2 cellular contexts compared by ENCODE assay signal in the genomic region with DNA sequence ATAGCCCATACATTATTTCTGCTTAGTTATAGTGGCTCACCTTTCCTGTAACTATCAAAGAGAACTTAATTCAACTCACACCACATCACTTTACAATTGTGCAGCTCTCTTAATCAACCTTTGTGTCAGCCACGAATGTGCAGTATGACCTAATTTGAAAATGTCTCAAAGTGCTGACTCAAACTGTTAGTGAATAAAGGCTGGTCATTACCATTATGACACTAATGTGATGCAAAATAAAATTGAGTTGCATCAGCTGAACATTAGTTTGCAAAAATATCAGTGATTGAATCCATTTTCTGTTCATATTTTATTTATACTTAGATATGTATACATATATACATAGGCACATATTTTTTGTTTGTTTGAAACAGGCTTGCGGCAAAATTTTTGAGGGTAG.
A peak's percentile ranks its signal among the peaks of the same experiment; 100 is the strongest.
TF ChIP-seq lines count a peak whose summit lies in the region.

No MANE protein-coding gene starts in this region.

TF ChIP-seq in HepG2, 621 proteins besides CTCF, POLR2A, EP300 and RAD21 (continued from another document):
- TF ChIP-seq, protein P1, sequence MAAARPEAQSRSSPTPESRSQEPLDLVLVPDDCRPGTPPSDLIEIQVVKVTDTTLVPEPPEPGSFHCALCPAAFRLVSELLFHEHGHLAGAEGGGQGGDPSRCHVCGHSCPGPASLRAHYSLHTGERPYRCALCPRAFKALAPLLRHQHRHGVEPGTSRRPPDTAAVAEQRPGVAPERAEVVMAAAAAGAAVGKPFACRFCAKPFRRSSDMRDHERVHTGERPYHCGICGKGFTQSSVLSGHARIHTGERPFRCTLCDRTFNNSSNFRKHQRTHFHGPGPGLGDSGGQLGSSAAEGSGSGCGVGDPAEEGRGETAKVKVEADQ (CRISPR knock-in tag; IDR thresholded peaks at IDR 0.05; ENCODE audit: borderline replicate concordance), result no peak
- TF ChIP-seq ZNF75D (CRISPR knock-in tag; IDR thresholded peaks at IDR 0.05; ENCODE audit: borderline replicate concordance), result no peak
- TF ChIP-seq ZFP36L2 (CRISPR knock-in tag; IDR thresholded peaks at IDR 0.05), result no peak
- TF ChIP-seq MAFK (conservative IDR thresholded peaks at IDR 0.05 in 1 of 2, IDR thresholded peaks at IDR 0.05 in 1 of 2; ENCODE audit: low read length in 2 of 2), result peak; percentile 40 to 58; a peak in 2 of 4 replicates
- TF ChIP-seq HMG20A (CRISPR knock-in tag; IDR thresholded peaks at IDR 0.05; ENCODE audit: borderline replicate concordance), result no peak
- TF ChIP-seq ZNF333 (CRISPR knock-in tag; IDR thresholded peaks at IDR 0.05; ENCODE audit: borderline replicate concordance), result no peak
- TF ChIP-seq HES4 (CRISPR knock-in tag; IDR thresholded peaks at IDR 0.05; ENCODE audit: borderline replicate concordance), result no peak
- TF ChIP-seq MAFF (IDR thresholded peaks at IDR 0.05; ENCODE audit: low read depth, low read length), result peak; percentile 19; the same call in 1 of the 2 replicates

TF ChIP-seq in K562, 482 proteins besides CTCF, POLR2A, EP300 and RAD21 (continues in another document):
- TF ChIP-seq, protein P2, sequence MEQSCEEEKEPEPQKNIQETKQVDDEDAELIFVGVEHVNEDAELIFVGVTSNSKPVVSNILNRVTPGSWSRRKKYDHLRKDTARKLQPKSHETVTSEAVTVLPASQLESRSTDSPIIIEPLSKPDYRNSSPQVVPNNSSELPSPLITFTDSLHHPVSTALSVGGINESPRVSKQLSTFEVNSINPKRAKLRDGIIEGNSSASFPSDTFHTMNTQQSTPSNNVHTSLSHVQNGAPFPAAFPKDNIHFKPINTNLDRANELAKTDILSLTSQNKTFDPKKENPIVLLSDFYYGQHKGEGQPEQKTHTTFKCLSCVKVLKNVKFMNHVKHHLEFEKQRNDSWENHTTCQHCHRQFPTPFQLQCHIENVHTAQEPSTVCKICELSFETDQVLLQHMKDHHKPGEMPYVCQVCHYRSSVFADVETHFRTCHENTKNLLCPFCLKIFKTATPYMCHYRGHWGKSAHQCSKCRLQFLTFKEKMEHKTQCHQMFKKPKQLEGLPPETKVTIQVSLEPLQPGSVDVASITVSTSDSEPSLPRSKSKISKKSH (CRISPR knock-in tag; IDR thresholded peaks at IDR 0.05), result no peak
- TF ChIP-seq TRIM24 (IDR thresholded peaks at IDR 0.05) (0 out of 4 replicates have a peak, but pooled peaks of 1 of the 2 experiments have one; percentile 12), HNRNPLL (IDR thresholded peaks at IDR 0.05; ENCODE audit: low read depth, low read length, poor library complexity, severe bottlenecking) (no peak), ZNF589 (CRISPR knock-in tag; IDR thresholded peaks at IDR 0.05; ENCODE audit: low read depth) (no peak), CHCHD3 (CRISPR knock-in tag; IDR thresholded peaks at IDR 0.05) (no peak), CEBPG (CRISPR knock-in tag; IDR thresholded peaks at IDR 0.05) (no peak), CEBPG (tag; conservative IDR thresholded peaks at IDR 0.05 in 1 of 2, IDR thresholded peaks at IDR 0.05 in 1 of 2) (peak; percentile 48 to 68; a peak in 3 of 4 replicates), PRMT5 (CRISPR knock-in tag; IDR thresholded peaks at IDR 0.05) (no peak), ZC3H4 (CRISPR knock-in tag; IDR thresholded peaks at IDR 0.05; ENCODE audit: borderline replicate concordance) (no peak), HNRNPK (IDR thresholded peaks at IDR 0.05; ENCODE audit: low read depth, low read length, poor library complexity, severe bottlenecking) (no peak), TCFL5 (CRISPR knock-in tag; conservative IDR thresholded peaks at IDR 0.05) (no peak), MAFG (tag; conservative IDR thresholded peaks at IDR 0.05) (peak; percentile 55; the same call in 1 of the 2 replicates), MTA2 (IDR thresholded peaks at IDR 0.05; ENCODE audit: low read depth) (no peak), ZFX (CRISPR knock-in tag; IDR thresholded peaks at IDR 0.05) (no peak), PHTF2 (CRISPR knock-in tag; IDR thresholded peaks at IDR 0.05) (no peak), RNF2 (IDR thresholded peaks at IDR 0.05) (0 out of 2 replicates have a peak, but pooled peaks have one; percentile 12), ZNF75A (CRISPR knock-in tag; IDR thresholded peaks at IDR 0.05) (no peak), HNRNPL (IDR thresholded peaks at IDR 0.05; ENCODE audit: low read depth, low read length) (no peak), CBX5 (IDR thresholded peaks at IDR 0.05; ENCODE audit: borderline replicate concordance, low read depth) (no peak), KDM2B (CRISPR knock-in tag; IDR thresholded peaks at IDR 0.05) (no peak), ELF1 (tag; IDR thresholded peaks at IDR 0.05) (no peak), ETV6 (IDR thresholded peaks at IDR 0.05; ENCODE audit: borderline replicate concordance in 1 of 2, low read depth in 2 of 2, low read length in 1 of 2) (no peak), ETV6 (CRISPR knock-in tag; IDR thresholded peaks at IDR 0.05; ENCODE audit: borderline replicate concordance) (no peak), MIER1 (IDR thresholded peaks at IDR 0.05; ENCODE audit: low read depth) (no peak), BACH1 (tag; IDR thresholded peaks at IDR 0.05) (peak; percentile 24; the same call in 1 of the 2 replicates), ZNF316 (IDR thresholded peaks at IDR 0.05) (peak; percentile 78), FOXP1 (CRISPR knock-in tag; IDR thresholded peaks at IDR 0.05) (no peak), ZNF197 (CRISPR knock-in tag; IDR thresholded peaks at IDR 0.05; ENCODE audit: low read depth) (no peak), HDAC3 (IDR thresholded peaks at IDR 0.05; ENCODE audit: borderline replicate concordance, partially characterized antibody) (no peak), ZNF347 (CRISPR knock-in tag; IDR thresholded peaks at IDR 0.05; ENCODE audit: low read depth) (no peak), RBM25 (IDR thresholded peaks at IDR 0.05; ENCODE audit: low read depth, low read length, severe bottlenecking) (no peak)
- TF ChIP-seq, protein P3, sequence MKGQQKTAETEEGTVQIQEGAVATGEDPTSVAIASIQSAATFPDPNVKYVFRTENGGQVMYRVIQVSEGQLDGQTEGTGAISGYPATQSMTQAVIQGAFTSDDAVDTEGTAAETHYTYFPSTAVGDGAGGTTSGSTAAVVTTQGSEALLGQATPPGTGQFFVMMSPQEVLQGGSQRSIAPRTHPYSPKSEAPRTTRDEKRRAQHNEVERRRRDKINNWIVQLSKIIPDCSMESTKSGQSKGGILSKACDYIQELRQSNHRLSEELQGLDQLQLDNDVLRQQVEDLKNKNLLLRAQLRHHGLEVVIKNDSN (CRISPR knock-in tag; IDR thresholded peaks at IDR 0.05), result no peak
- TF ChIP-seq, protein P4, sequence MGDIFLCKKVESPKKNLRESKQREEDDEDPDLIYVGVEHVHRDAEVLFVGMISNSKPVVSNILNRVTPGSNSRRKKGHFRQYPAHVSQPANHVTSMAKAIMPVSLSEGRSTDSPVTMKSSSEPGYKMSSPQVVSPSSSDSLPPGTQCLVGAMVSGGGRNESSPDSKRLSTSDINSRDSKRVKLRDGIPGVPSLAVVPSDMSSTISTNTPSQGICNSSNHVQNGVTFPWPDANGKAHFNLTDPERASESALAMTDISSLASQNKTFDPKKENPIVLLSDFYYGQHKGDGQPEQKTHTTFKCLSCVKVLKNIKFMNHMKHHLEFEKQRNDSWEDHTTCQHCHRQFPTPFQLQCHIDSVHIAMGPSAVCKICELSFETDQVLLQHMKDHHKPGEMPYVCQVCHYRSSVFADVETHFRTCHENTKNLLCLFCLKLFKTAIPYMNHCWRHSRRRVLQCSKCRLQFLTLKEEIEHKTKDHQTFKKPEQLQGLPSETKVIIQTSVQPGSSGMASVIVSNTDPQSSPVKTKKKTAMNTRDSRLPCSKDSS (IDR thresholded peaks at IDR 0.05; ENCODE audit: low read depth, partially characterized antibody), result no peak
- TF ChIP-seq, protein P5, sequence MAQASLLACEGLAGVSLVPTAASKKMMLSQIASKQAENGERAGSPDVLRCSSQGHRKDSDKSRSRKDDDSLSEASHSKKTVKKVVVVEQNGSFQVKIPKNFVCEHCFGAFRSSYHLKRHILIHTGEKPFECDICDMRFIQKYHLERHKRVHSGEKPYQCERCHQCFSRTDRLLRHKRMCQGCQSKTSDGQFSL (CRISPR knock-in tag; IDR thresholded peaks at IDR 0.05), result no peak
- TF ChIP-seq, protein P5 (tag; IDR thresholded peaks at IDR 0.05), result no peak
- TF ChIP-seq, protein P6, sequence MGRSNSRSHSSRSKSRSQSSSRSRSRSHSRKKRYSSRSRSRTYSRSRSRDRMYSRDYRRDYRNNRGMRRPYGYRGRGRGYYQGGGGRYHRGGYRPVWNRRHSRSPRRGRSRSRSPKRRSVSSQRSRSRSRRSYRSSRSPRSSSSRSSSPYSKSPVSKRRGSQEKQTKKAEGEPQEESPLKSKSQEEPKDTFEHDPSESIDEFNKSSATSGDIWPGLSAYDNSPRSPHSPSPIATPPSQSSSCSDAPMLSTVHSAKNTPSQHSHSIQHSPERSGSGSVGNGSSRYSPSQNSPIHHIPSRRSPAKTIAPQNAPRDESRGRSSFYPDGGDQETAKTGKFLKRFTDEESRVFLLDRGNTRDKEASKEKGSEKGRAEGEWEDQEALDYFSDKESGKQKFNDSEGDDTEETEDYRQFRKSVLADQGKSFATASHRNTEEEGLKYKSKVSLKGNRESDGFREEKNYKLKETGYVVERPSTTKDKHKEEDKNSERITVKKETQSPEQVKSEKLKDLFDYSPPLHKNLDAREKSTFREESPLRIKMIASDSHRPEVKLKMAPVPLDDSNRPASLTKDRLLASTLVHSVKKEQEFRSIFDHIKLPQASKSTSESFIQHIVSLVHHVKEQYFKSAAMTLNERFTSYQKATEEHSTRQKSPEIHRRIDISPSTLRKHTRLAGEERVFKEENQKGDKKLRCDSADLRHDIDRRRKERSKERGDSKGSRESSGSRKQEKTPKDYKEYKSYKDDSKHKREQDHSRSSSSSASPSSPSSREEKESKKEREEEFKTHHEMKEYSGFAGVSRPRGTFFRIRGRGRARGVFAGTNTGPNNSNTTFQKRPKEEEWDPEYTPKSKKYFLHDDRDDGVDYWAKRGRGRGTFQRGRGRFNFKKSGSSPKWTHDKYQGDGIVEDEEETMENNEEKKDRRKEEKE (IDR thresholded peaks at IDR 0.05; ENCODE audit: borderline replicate concordance in 1 of 2, control insufficient read depth in 1 of 2, low read depth in 2 of 2, low read length in 1 of 2), result no peak
- TF ChIP-seq, protein P7, sequence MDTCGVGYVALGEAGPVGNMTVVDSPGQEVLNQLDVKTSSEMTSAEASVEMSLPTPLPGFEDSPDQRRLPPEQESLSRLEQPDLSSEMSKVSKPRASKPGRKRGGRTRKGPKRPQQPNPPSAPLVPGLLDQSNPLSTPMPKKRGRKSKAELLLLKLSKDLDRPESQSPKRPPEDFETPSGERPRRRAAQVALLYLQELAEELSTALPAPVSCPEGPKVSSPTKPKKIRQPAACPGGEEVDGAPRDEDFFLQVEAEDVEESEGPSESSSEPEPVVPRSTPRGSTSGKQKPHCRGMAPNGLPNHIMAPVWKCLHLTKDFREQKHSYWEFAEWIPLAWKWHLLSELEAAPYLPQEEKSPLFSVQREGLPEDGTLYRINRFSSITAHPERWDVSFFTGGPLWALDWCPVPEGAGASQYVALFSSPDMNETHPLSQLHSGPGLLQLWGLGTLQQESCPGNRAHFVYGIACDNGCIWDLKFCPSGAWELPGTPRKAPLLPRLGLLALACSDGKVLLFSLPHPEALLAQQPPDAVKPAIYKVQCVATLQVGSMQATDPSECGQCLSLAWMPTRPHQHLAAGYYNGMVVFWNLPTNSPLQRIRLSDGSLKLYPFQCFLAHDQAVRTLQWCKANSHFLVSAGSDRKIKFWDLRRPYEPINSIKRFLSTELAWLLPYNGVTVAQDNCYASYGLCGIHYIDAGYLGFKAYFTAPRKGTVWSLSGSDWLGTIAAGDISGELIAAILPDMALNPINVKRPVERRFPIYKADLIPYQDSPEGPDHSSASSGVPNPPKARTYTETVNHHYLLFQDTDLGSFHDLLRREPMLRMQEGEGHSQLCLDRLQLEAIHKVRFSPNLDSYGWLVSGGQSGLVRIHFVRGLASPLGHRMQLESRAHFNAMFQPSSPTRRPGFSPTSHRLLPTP (IDR thresholded peaks at IDR 0.05; ENCODE audit: borderline replicate concordance, extremely low read depth, insufficient read length), result no peak
- TF ChIP-seq, protein P8, sequence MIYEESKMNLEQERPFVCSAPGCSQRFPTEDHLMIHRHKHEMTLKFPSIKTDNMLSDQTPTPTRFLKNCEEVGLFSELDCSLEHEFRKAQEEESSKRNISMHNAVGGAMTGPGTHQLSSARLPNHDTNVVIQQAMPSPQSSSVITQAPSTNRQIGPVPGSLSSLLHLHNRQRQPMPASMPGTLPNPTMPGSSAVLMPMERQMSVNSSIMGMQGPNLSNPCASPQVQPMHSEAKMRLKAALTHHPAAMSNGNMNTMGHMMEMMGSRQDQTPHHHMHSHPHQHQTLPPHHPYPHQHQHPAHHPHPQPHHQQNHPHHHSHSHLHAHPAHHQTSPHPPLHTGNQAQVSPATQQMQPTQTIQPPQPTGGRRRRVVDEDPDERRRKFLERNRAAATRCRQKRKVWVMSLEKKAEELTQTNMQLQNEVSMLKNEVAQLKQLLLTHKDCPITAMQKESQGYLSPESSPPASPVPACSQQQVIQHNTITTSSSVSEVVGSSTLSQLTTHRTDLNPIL (CRISPR knock-in tag; IDR thresholded peaks at IDR 0.05), result no peak
- TF ChIP-seq, protein P9, sequence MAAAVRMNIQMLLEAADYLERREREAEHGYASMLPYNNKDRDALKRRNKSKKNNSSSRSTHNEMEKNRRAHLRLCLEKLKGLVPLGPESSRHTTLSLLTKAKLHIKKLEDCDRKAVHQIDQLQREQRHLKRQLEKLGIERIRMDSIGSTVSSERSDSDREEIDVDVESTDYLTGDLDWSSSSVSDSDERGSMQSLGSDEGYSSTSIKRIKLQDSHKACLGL (CRISPR knock-in tag; IDR thresholded peaks at IDR 0.05; ENCODE audit: borderline replicate concordance, poor library complexity, severe bottlenecking), result no peak
- TF ChIP-seq, protein P10, sequence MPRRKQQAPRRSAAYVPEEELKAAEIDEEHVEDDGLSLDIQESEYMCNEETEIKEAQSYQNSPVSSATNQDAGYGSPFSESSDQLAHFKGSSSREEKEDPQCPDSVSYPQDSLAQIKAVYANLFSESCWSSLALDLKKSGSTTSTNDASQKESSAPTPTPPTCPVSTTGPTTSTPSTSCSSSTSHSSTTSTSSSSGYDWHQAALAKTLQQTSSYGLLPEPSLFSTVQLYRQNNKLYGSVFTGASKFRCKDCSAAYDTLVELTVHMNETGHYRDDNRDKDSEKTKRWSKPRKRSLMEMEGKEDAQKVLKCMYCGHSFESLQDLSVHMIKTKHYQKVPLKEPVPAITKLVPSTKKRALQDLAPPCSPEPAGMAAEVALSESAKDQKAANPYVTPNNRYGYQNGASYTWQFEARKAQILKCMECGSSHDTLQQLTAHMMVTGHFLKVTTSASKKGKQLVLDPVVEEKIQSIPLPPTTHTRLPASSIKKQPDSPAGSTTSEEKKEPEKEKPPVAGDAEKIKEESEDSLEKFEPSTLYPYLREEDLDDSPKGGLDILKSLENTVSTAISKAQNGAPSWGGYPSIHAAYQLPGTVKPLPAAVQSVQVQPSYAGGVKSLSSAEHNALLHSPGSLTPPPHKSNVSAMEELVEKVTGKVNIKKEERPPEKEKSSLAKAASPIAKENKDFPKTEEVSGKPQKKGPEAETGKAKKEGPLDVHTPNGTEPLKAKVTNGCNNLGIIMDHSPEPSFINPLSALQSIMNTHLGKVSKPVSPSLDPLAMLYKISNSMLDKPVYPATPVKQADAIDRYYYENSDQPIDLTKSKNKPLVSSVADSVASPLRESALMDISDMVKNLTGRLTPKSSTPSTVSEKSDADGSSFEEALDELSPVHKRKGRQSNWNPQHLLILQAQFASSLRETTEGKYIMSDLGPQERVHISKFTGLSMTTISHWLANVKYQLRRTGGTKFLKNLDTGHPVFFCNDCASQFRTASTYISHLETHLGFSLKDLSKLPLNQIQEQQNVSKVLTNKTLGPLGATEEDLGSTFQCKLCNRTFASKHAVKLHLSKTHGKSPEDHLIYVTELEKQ (CRISPR knock-in tag; IDR thresholded peaks at IDR 0.05), result no peak
